In genomic region chr19:35720163-35720524, GRCh38 we compare ENCODE assay signal across 1 cellular context.
A peak's percentile ranks its signal among the peaks of the same experiment; 100 is the strongest.
TF ChIP-seq lines count a peak whose summit lies in the region.

No MANE protein-coding gene starts in this region.

TF ChIP-seq in K562, 482 proteins besides CTCF, POLR2A, EP300 and RAD21:
- TF ChIP-seq BCOR (IDR thresholded peaks at IDR 0.05) (no peak), SNAPC5 (CRISPR knock-in tag; IDR thresholded peaks at IDR 0.05) (no peak), IRF9 (tag; IDR thresholded peaks at IDR 0.05) (no peak), STAT5A (IDR thresholded peaks at IDR 0.05; ENCODE audit: borderline replicate concordance, low read length) (no peak), ESRRA (IDR thresholded peaks at IDR 0.05; ENCODE audit: borderline replicate concordance, low read depth) (peak; percentile 73), ZFP30 (CRISPR knock-in tag; IDR thresholded peaks at IDR 0.05; ENCODE audit: borderline replicate concordance) (no peak), FOXA1 (IDR thresholded peaks at IDR 0.05; ENCODE audit: borderline replicate concordance) (no peak)
